12 cellular contexts compared by ENCODE assay signal in the genomic region with DNA sequence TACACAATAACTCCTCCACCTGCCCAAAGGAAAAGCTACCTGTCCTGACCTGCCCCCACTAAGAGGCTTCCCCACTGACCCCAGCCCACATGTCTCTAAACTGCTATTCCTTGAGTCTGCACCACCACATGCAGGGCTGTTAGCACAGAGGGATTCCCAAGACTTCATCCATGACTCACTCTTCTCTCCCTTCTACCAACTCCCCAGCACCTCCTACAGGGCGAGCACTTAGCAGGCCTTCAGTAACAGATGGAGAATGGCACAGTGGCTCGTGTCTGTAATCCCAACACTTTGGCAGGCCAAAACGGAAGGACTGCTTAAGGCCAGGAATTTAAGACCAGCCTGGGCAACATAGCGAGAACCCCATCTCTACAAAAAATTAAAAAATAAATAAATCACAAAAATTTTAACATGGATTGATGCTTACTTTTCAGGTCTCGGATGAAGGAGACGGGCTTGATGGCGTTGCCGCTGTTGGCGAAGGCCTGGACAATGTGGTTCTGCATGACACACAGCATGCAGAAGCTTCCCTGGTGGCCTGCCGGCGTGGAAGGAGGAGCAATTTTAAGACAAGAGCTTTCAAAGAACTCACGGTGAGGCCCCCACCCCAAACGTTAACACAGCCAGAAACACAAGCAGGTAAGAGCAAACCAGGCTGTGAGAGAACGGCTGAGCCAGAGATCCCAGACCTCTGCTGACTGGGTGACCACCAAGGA. TPM values are rescaled to one million over a fixed set of nuclear protein-coding genes. Genes with fewer than 3 reads are reported as not detected.
DNase-seq lines count a peak whose midpoint lies in the region; ATAC-seq, FAIRE-seq and TF ChIP-seq lines count a peak whose summit lies in the region.
"Had no signal": no experiment of that assay in that cellular context is flagged by ENCODE, and none has a peak within 500 bp of the region (broad histone marks: within the 10 kb centered on the region; RNA-seq: fewer than 3 reads in every experiment).

No MANE protein-coding gene starts in this region.

- no peaks in the 10 kb centered on the region for H3K27me3 ChIP-seq in HepG2 (ENCODE audit: control insufficient read depth in 1 of 2, insufficient read depth in 2 of 2, low read length in 2 of 2)
- H3K27me3 ChIP-seq in right lobe of liver, result no peaks in the 10 kb centered on the region
- H3K27me3 ChIP-seq in H1 (replicated peaks in 1 of 4; ENCODE audit: control insufficient read depth in 3 of 4, extremely low read depth in 1 of 4, insufficient read depth in 3 of 4, low read length in 3 of 4), result no peaks in the 10 kb centered on the region

- POLR2A ChIA-PET in HepG2 (lab: Yijun Ruan, JAX) (no interaction called here), H1 (lab: Charles Lee; ENCODE audit: partially characterized antibody) (interaction anchor here (0.6 to 1.9 kb wide), 3 partner anchors 9 to 22 kb away, joined by 3 to 5 read pairs (median 3); no protein-coding TSS in a partner anchor)

- H3K9ac ChIP-seq in HepG2 (ENCODE audit: insufficient read depth, low read depth, low read length), result no peak overlapping the region
- H3K9ac ChIP-seq in H1 (replicated peaks in 1 of 4; ENCODE audit: extremely low read depth in 1 of 4, low read depth in 3 of 4, low read length in 3 of 4), result no peak overlapping the region

- no peak overlapping the region for H3K23ac ChIP-seq in H1 (ENCODE audit: insufficient read length)

- TF ChIP-seq CTCF in HepG2 (CRISPR knock-in tag; IDR thresholded peaks at IDR 0.05) (peak; percentile 31; the same call in 1 of the 2 replicates), right lobe of liver (IDR thresholded peaks at IDR 0.05) (no peak), H1 (IDR thresholded peaks at IDR 0.05; ENCODE audit: control extremely low read depth in 1 of 3, insufficient read depth in 1 of 3, low read depth in 1 of 3, low read length in 3 of 3) (peak; percentile 29 to 47 (median 39); a peak in 3 of 4 replicates)

- CTCF ChIA-PET in HepG2 (lab: Yijun Ruan, JAX; ENCODE audit: low intra/inter-chr PET ratio, low total read pairs), result no interaction called here
- CTCF ChIA-PET in H1 (lab: Charles Lee; ENCODE audit: partially characterized antibody), result interaction anchor here (0.5 to 2.9 kb wide), 12 partner anchors 9 to 407 kb away, joined by 3 to 10 read pairs (median 3); a partner anchor contains a TSS

- DNase-seq in HepG2 (ENCODE audit: low spot score) (no peak), right lobe of liver (no peak), NCI-H69 (lab: John Stamatoyannopoulos, UW) (peak; percentile 29), H1 (ENCODE audit: low read depth in 1 of 2, low spot score in 2 of 2) (no peak), middle frontal gyrus (ENCODE audit: extremely low spot score, low spot score) (no peak)
- DNase-seq in stimulated activated naive B cell treated with anti-CD40 and anti-IgM and Interleukin-4, amounts not matched to agents 10 μg/mL and 1 μg/mL and 100 μg/mL, for 72 hours, result no peak
- DNase-seq: effector CD4-positive, alpha-beta T cell; stimulated activated naive CD4-positive, alpha-beta T cell had no signal

- no peak for TF ChIP-seq EP300 in HepG2 (IDR thresholded peaks at IDR 0.05; ENCODE audit: low read depth in 2 of 2, low read length in 2 of 2)
- TF ChIP-seq EP300 in HepG2 (CRISPR knock-in tag; IDR thresholded peaks at IDR 0.05; ENCODE audit: borderline replicate concordance), result no peak
- TF ChIP-seq EP300 in H1 (IDR thresholded peaks at IDR 0.05; ENCODE audit: borderline replicate concordance in 1 of 2, low read depth in 2 of 2, low read length in 2 of 2), result no peak

- H4K20me1 ChIP-seq in HepG2 (ENCODE audit: insufficient read depth, low read length) (peaks cover 4% of the 10 kb centered on the region; the same call in 1 of the 2 replicates), H1 (replicated peaks in 1 of 2; ENCODE audit: control insufficient read depth in 1 of 2, insufficient read depth in 2 of 2, low read length in 2 of 2) (peaks cover 7 to 16% of the 10 kb centered on the region in 2 experiments)

- H4K91ac ChIP-seq in H1 (replicated peaks; ENCODE audit: insufficient read length, low read length), result no peak overlapping the region

- H4K8ac ChIP-seq in H1 (ENCODE audit: extremely low read depth, insufficient read depth, low read length), result no peak overlapping the region

- H3K79me1 ChIP-seq in H1 (ENCODE audit: low read depth, low read length), result peaks cover 7% of the 10 kb centered on the region

- H3K36me3 ChIP-seq in HepG2 (replicated peaks in 1 of 2; ENCODE audit: control insufficient read depth in 1 of 2, insufficient read depth in 2 of 2, low read length in 2 of 2) (peaks cover 55 to 91% of the 10 kb centered on the region in 2 experiments), right lobe of liver (peaks cover 0 to 84% (median 31%) of the 10 kb centered on the region in 4 donors), H1 (ENCODE audit: control insufficient read depth in 2 of 4, insufficient read depth in 4 of 4, low read length in 3 of 4) (peaks cover 30 to 73% (median 68%) of the 10 kb centered on the region in 4 experiments)

- no peak overlapping the region for H2AK5ac ChIP-seq in H1 (ENCODE audit: low read depth, low read length)

- H3K9me3 Mint-ChIP-seq in stimulated activated naive B cell treated with anti-CD40 and anti-IgM and Interleukin-4, amounts not matched to agents 10 μg/mL and 1 μg/mL and 100 μg/mL, for 72 hours, result no peaks in the 10 kb centered on the region
- H3K9me3 Mint-ChIP-seq: neural crest cell; T-helper 1 cell treated with Interleukin-12 subunit alpha and Interleukin-12 subunit beta and Interleukin-4 antibody, amounts not matched to agents 30 μg/mL and 1 μg/mL, for 36 hours had no signal

- H3K4me1 Mint-ChIP-seq in stimulated activated naive B cell treated with anti-CD40 and anti-IgM and Interleukin-4, amounts not matched to agents 10 μg/mL and 1 μg/mL and 100 μg/mL, for 72 hours, result peaks cover 7 to 15% of the 10 kb centered on the region in 2 donors

- 99% methylated on average over 14 of the region's 14 CpGs for WGBS in HepG2 (ENCODE audit: low lambda C conversion rate)
- 92% methylated on average over 11 of the region's 14 CpGs for WGBS in right lobe of liver (ENCODE audit: insufficient coverage, low coverage, low lambda C conversion rate, missing lambda C conversion rate)
- whole genome bisulfite sequencing in H1 (ENCODE audit: extremely low coverage in 1 of 2, insufficient coverage in 1 of 2, insufficient read length in 1 of 2, insufficient replicate concordance in 2 of 2, low coverage in 1 of 2, low lambda C conversion rate in 2 of 2, missing lambda C conversion rate in 1 of 2), 2 experiments, result 93% methylated on average over 14 of the region's 14 CpGs; no CpG with 5 or more reads in 1 of the 2 experiments

- no peak overlapping the region for H3K4ac ChIP-seq in H1 (replicated peaks; ENCODE audit: insufficient read length, low read depth, low read length)

- no peak overlapping the region for H3K56ac ChIP-seq in H1 (replicated peaks; ENCODE audit: insufficient read length, low read depth, low read length)

- H3K27ac ChIP-seq in HepG2 (ENCODE audit: extremely low read length, insufficient read depth, low read length), result no peak overlapping the region
- H3K27ac ChIP-seq in right lobe of liver, result no peak overlapping the region
- H3K27ac ChIP-seq in H1 (ENCODE audit: low read depth, low read length), result no peak overlapping the region

- H2BK12ac ChIP-seq in H1 (ENCODE audit: low read depth, low read length), result no peak overlapping the region

- in situ Hi-C loops in HepG2 (cut with HindIII; ENCODE audit: extremely low pct_ligation_motif_present, low pct_unique_long_range_greater_than_20kb), result no loop called here

- H3K4me2 ChIP-seq in HepG2 (ENCODE audit: low read depth, low read length) (no peak overlapping the region), H1 (ENCODE audit: insufficient read depth in 1 of 2, low read depth in 2 of 2, low read length in 2 of 2) (no peak overlapping the region)

- no peak overlapping the region for H2AFZ ChIP-seq in HepG2 (ENCODE audit: low read length)
- no peak overlapping the region for H2AFZ ChIP-seq in H1 (ENCODE audit: low read length)

- intact Hi-C loops in HepG2 (cut with micrococcal nuclease; ENCODE audit: unreplicated experiment), result loop anchor here (5.0 kb wide), 1 partner anchor 36 kb away; no protein-coding TSS in a partner anchor
- intact Hi-C loops in right lobe of liver (cut with DNase I), result no loop called here

- no peak overlapping the region for H3K4me3 Mint-ChIP-seq in stimulated activated naive B cell treated with anti-CD40 and anti-IgM and Interleukin-4, amounts not matched to agents 10 μg/mL and 1 μg/mL and 100 μg/mL, for 72 hours
- H3K4me3 Mint-ChIP-seq: neural crest cell; T-helper 1 cell treated with Interleukin-12 subunit alpha and Interleukin-12 subunit beta and Interleukin-4 antibody, amounts not matched to agents 30 μg/mL and 1 μg/mL, for 36 hours had no signal

- TF ChIP-seq POLR2A in HepG2 (IDR thresholded peaks at IDR 0.05; ENCODE audit: insufficient read depth in 1 of 2, low read depth in 2 of 2, low read length in 2 of 2) (no peak), right lobe of liver (IDR thresholded peaks at IDR 0.05) (no peak), H1 (IDR thresholded peaks at IDR 0.05; ENCODE audit: control extremely low read depth in 1 of 2, low read depth in 2 of 2, low read length in 2 of 2) (no peak)

- H3K36me3 Mint-ChIP-seq in stimulated activated naive B cell treated with anti-CD40 and anti-IgM and Interleukin-4, amounts not matched to agents 10 μg/mL and 1 μg/mL and 100 μg/mL, for 72 hours, result peaks cover 63 to 71% of the 10 kb centered on the region in 2 donors

- H3K18ac ChIP-seq in H1 (ENCODE audit: extremely low read depth, low read length), result no peak overlapping the region

- no peaks in the 10 kb centered on the region for H3K23me2 ChIP-seq in H1 (ENCODE audit: low read depth, low read length)

- 0 out of 3 replicates have a peak, but pooled peaks have one; percentile 19 for ATAC-seq in HepG2
- no peak for ATAC-seq in right lobe of liver
- no peak for ATAC-seq in stimulated activated naive B cell treated with anti-CD40 and anti-IgM and Interleukin-4, amounts not matched to agents 10 μg/mL and 1 μg/mL and 100 μg/mL, for 72 hours (replicated peaks)
- ATAC-seq in GM19467 (IDR thresholded peaks at IDR 0.05; ENCODE audit: unreplicated experiment), result no peak
- ATAC-seq in HG03354 (IDR thresholded peaks at IDR 0.05; ENCODE audit: poor library complexity, severe bottlenecking, unreplicated experiment), result no peak

- H3K27me3 Mint-ChIP-seq in stimulated activated naive B cell treated with anti-CD40 and anti-IgM and Interleukin-4, amounts not matched to agents 10 μg/mL and 1 μg/mL and 100 μg/mL, for 72 hours, result no peaks in the 10 kb centered on the region

- H2BK120ac ChIP-seq in H1 (replicated peaks; ENCODE audit: low read depth, low read length), result no peak overlapping the region

- H2BK15ac ChIP-seq in H1 (ENCODE audit: low read length), result no peak overlapping the region

- H3K4me1 ChIP-seq in HepG2 (ENCODE audit: insufficient read depth, low read length), result peaks cover 29% of the 10 kb centered on the region
- no peaks in the 10 kb centered on the region for H3K4me1 ChIP-seq in right lobe of liver
- no peaks in the 10 kb centered on the region for H3K4me1 ChIP-seq in H1 (replicated peaks in 1 of 4; ENCODE audit: control insufficient read depth in 3 of 4, insufficient read depth in 4 of 4, low read length in 3 of 4)

- no peak overlapping the region for H3K14ac ChIP-seq in H1 (ENCODE audit: insufficient read length)

- H3K4me3 ChIP-seq in HepG2 (replicated peaks in 1 of 3; ENCODE audit: insufficient read depth in 1 of 3, low read depth in 2 of 3, low read length in 3 of 3) (no peak overlapping the region), right lobe of liver (no peak overlapping the region), H1 (ENCODE audit: extremely low read depth in 1 of 4, insufficient read depth in 2 of 4, low read depth in 3 of 4, low read length in 4 of 4) (no peak overlapping the region)

- H4K5ac ChIP-seq in H1 (ENCODE audit: insufficient read length, low read depth, low read length), result no peak overlapping the region

- H3K9me3 ChIP-seq in HepG2 (ENCODE audit: low read length) (no peaks in the 10 kb centered on the region), right lobe of liver (no peaks in the 10 kb centered on the region), H1 (ENCODE audit: insufficient read depth in 2 of 2, low read depth in 1 of 2, low read length in 1 of 2) (no peaks in the 10 kb centered on the region)

- TF ChIP-seq RAD21 in HepG2 (CRISPR knock-in tag; IDR thresholded peaks at IDR 0.05), result no peak
- peak in 1 of 2 experiments; percentile 28; a peak in 2 of 4 replicates for TF ChIP-seq RAD21 in H1 (IDR thresholded peaks at IDR 0.05 in 1 of 2, conservative IDR thresholded peaks at IDR 0.05 in 1 of 2; ENCODE audit: low read depth in 2 of 2, low read length in 2 of 2)

- peaks cover 25% of the 10 kb centered on the region for H3K79me2 ChIP-seq in HepG2 (ENCODE audit: insufficient read depth, low read length)
- H3K79me2 ChIP-seq in H1 (ENCODE audit: control insufficient read depth in 1 of 2, insufficient read depth in 2 of 2, low read length in 2 of 2), result peaks cover 0 to 22% of the 10 kb centered on the region in 2 experiments; a peak in 2 of 4 replicates

- peak overlapping the region; percentile 43 for H3K27ac Mint-ChIP-seq in stimulated activated naive B cell treated with anti-CD40 and anti-IgM and Interleukin-4, amounts not matched to agents 10 μg/mL and 1 μg/mL and 100 μg/mL, for 72 hours
- H3K27ac Mint-ChIP-seq: T-helper 1 cell treated with Interleukin-12 subunit alpha and Interleukin-12 subunit beta and Interleukin-4 antibody, amounts not matched to agents 30 μg/mL and 1 μg/mL, for 36 hours had no signal

- H2BK20ac ChIP-seq in H1 (ENCODE audit: low read length), result no peak overlapping the region

- no peak overlapping the region for H2BK5ac ChIP-seq in H1 (ENCODE audit: low read depth, low read length)

- BruUV-seq in HepG2 (replicated peaks; lab: Mats Ljungman, UMichigan), result no TSS peak

- no peak for FAIRE-seq in HepG2 (lab: Jason Lieb, UNC)
- peak; percentile 58 for FAIRE-seq in H1 (lab: Jason Lieb, UNC)

RNA-seq across cellular contexts. Expression of a gene that starts 12.0 kb away (rescaled TPM):
- total RNA-seq in HepG2 (2016; rRNA removed; fragmentation: Illumina TruSeq; extraction: Trizol) (29.6 and 30.7 TPM in 2 replicates), right lobe of liver (10 to 100 TPM; 12.7 to 27.8 (median 18.7) TPM)
- 17.6 and 21.4 TPM in 2 replicates for total RNA-seq in HepG2 (2016; cell fraction: cytosol; rRNA removed; fragmentation: Illumina TruSeq; extraction: Trizol; ENCODE audit: low read depth)
- total RNA-seq in HepG2 (2016; cell fraction: insoluble cytoplasmic fraction; rRNA removed; fragmentation: Illumina TruSeq; extraction: Trizol), result 29.5 and 30.6 TPM in 2 replicates
- 23.9 and 28.0 TPM in 2 replicates for total RNA-seq in HepG2 (2016; cell fraction: membrane; rRNA removed; fragmentation: Illumina TruSeq; extraction: Trizol)
- 45.6 and 50.9 TPM in 2 replicates for total RNA-seq in HepG2 (2016; cell fraction: nucleus; rRNA removed; fragmentation: Illumina TruSeq; extraction: Trizol)
- polyA plus RNA-seq in HepG2 (2011; rRNA removed) (45.9 and 49.4 TPM in 2 replicates), H1 (2011; rRNA removed) (40.7 and 44.8 TPM in 2 replicates)
- 22.4 and 27.2 TPM in 2 replicates for polyA plus RNA-seq in HepG2 (2011; cell fraction: cytosol; rRNA removed)
- 148 and 160 TPM in 2 replicates for polyA plus RNA-seq in HepG2 (2011; cell fraction: nucleus; rRNA removed)
- polyA plus RNA-seq in HepG2 (2012), result 49.1 and 55.7 TPM in 2 replicates
- polyA plus RNA-seq in HepG2 (2016; cell fraction: cytosol; fragmentation: Illumina TruSeq; extraction: Trizol; ENCODE audit: low read depth), result 1.6 and 2.3 TPM in 2 replicates
- polyA plus RNA-seq in HepG2 (2016; cell fraction: insoluble cytoplasmic fraction; fragmentation: Illumina TruSeq; extraction: Trizol; ENCODE audit: low read depth), result 22.1 and 28.5 TPM in 2 replicates
- 6.8 and 7.2 TPM in 2 replicates for polyA plus RNA-seq in HepG2 (2016; cell fraction: membrane; fragmentation: Illumina TruSeq; extraction: Trizol; ENCODE audit: low read depth)
- 90.2 and 93.2 TPM in 2 replicates for polyA plus RNA-seq in HepG2 (2016; cell fraction: nucleus; fragmentation: Illumina TruSeq; extraction: Trizol; ENCODE audit: insufficient read depth, low read depth)
- 82.7 and 86.0 TPM in 2 replicates for polyA minus RNA-seq in HepG2 (2011; rRNA and poly(A)+ RNA removed; ENCODE audit: low replicate concordance)
- polyA minus RNA-seq in HepG2 (2011; cell fraction: cytosol; rRNA and poly(A)+ RNA removed), result 18.0 and 21.4 TPM in 2 replicates
- polyA minus RNA-seq in HepG2 (2011; cell fraction: nucleus; rRNA and poly(A)+ RNA removed), result 71.6 and 79.7 TPM in 2 replicates
- total RNA-seq in H1 (2021; fragmentation: NEBNext Ultra II Directional; extraction: Animal tissue kit (Norgen Biotek cat#: 25700)), result 65.8 and 67.7 TPM in 2 replicates
- polyA plus RNA-seq in H1 (2011; cell fraction: cytosol; rRNA removed), result 34.2 TPM
- polyA plus RNA-seq in H1 (2011; cell fraction: nucleus; rRNA removed), result 90.2 TPM
- polyA plus RNA-seq in H1 (2012, experiment 1 of 2), result 52.2 to 59.3 TPM (median 54.9 TPM) in 4 replicates
- 42.7 TPM for polyA plus RNA-seq in H1 (2012, experiment 2 of 2)
- 43.8 TPM for polyA plus RNA-seq in H1 (2013, experiment 1 of 2)
- polyA plus RNA-seq in H1 (2013, experiment 2 of 2), result 41.9 TPM
- polyA minus RNA-seq in H1 (2011; rRNA and poly(A)+ RNA removed), result 63.4 and 70.8 TPM in 2 replicates
- 22.9 TPM for polyA minus RNA-seq in H1 (2011; cell fraction: cytosol; rRNA and poly(A)+ RNA removed)
- 49.2 TPM for polyA minus RNA-seq in H1 (2011; cell fraction: nucleus; rRNA and poly(A)+ RNA removed)

RNA-seq across cellular contexts. Expression of a gene that starts 46.6 kb away (rescaled TPM):
- total RNA-seq in HepG2 (2016; rRNA removed; fragmentation: Illumina TruSeq; extraction: Trizol) (20.1 and 21.3 TPM in 2 replicates), right lobe of liver (10 to 100 TPM; 14.8 to 46.2 (median 28.8) TPM)
- 4.6 and 4.8 TPM in 2 replicates for total RNA-seq in HepG2 (2016; cell fraction: cytosol; rRNA removed; fragmentation: Illumina TruSeq; extraction: Trizol; ENCODE audit: low read depth)
- total RNA-seq in HepG2 (2016; cell fraction: insoluble cytoplasmic fraction; rRNA removed; fragmentation: Illumina TruSeq; extraction: Trizol), result 20.2 and 20.6 TPM in 2 replicates
- total RNA-seq in HepG2 (2016; cell fraction: membrane; rRNA removed; fragmentation: Illumina TruSeq; extraction: Trizol), result 12.9 and 13.2 TPM in 2 replicates
- total RNA-seq in HepG2 (2016; cell fraction: nucleus; rRNA removed; fragmentation: Illumina TruSeq; extraction: Trizol), result 21.3 and 24.7 TPM in 2 replicates
- polyA plus RNA-seq in HepG2 (2011; rRNA removed) (48.9 and 66.5 TPM in 2 replicates), H1 (2011; rRNA removed) (12.8 and 13.8 TPM in 2 replicates)
- polyA plus RNA-seq in HepG2 (2011; cell fraction: cytosol; rRNA removed), result 36.2 and 36.3 TPM in 2 replicates
- polyA plus RNA-seq in HepG2 (2011; cell fraction: nucleus; rRNA removed), result 233 and 263 TPM in 2 replicates
- 33.2 and 38.1 TPM in 2 replicates for polyA plus RNA-seq in HepG2 (2012)
- 2.0 TPM in 2 replicates for polyA plus RNA-seq in HepG2 (2016; cell fraction: cytosol; fragmentation: Illumina TruSeq; extraction: Trizol; ENCODE audit: low read depth)
- polyA plus RNA-seq in HepG2 (2016; cell fraction: insoluble cytoplasmic fraction; fragmentation: Illumina TruSeq; extraction: Trizol; ENCODE audit: low read depth), result 22.9 and 27.1 TPM in 2 replicates
- 7.5 and 8.2 TPM in 2 replicates for polyA plus RNA-seq in HepG2 (2016; cell fraction: membrane; fragmentation: Illumina TruSeq; extraction: Trizol; ENCODE audit: low read depth)
- 48.3 and 49.0 TPM in 2 replicates for polyA plus RNA-seq in HepG2 (2016; cell fraction: nucleus; fragmentation: Illumina TruSeq; extraction: Trizol; ENCODE audit: insufficient read depth, low read depth)
- 20.1 and 43.0 TPM in 2 replicates for polyA minus RNA-seq in HepG2 (2011; rRNA and poly(A)+ RNA removed; ENCODE audit: low replicate concordance)
- polyA minus RNA-seq in HepG2 (2011; cell fraction: cytosol; rRNA and poly(A)+ RNA removed), result 16.4 and 17.8 TPM in 2 replicates
- 66.4 and 72.6 TPM in 2 replicates for polyA minus RNA-seq in HepG2 (2011; cell fraction: nucleus; rRNA and poly(A)+ RNA removed)
- 14.7 and 14.8 TPM in 2 replicates for total RNA-seq in H1 (2021; fragmentation: NEBNext Ultra II Directional; extraction: Animal tissue kit (Norgen Biotek cat#: 25700))
- polyA plus RNA-seq in H1 (2011; cell fraction: cytosol; rRNA removed), result 14.2 TPM
- 40.9 TPM for polyA plus RNA-seq in H1 (2011; cell fraction: nucleus; rRNA removed)
- polyA plus RNA-seq in H1 (2012, experiment 1 of 2), result 10.4 to 15.6 TPM (median 10.9 TPM) in 4 replicates
- polyA plus RNA-seq in H1 (2012, experiment 2 of 2), result 4.7 TPM
- 9.9 TPM for polyA plus RNA-seq in H1 (2013, experiment 1 of 2)
- 9.8 TPM for polyA plus RNA-seq in H1 (2013, experiment 2 of 2)
- polyA minus RNA-seq in H1 (2011; rRNA and poly(A)+ RNA removed), result 16.3 and 17.5 TPM in 2 replicates
- polyA minus RNA-seq in H1 (2011; cell fraction: cytosol; rRNA and poly(A)+ RNA removed), result 12.4 TPM
- polyA minus RNA-seq in H1 (2011; cell fraction: nucleus; rRNA and poly(A)+ RNA removed), result 20.9 TPM

Comparison
In these comparisons a context has a peak if more than half of its experiments do, and no peak if none do; other contexts are left out.
1. CTCF ChIP-seq: peak in HepG2 (single experiment) and H1 (3 of 3); none in right lobe of liver (0 of 4).